In the genomic region with DNA sequence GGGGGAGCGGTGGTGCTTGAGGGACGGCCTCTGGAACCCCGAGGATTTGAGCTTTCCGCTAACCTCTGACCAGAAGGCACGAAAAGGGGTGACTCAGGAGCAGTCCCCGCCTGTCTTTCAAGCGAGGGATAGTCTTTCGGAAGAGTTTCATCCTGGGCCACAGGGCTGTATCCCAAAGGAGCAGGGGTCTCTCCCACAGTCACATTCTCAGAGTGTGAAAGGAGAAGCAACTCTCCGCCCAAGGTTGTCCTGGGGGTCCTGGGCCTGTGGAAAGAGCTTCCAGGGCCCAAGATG, we compare ENCODE assay signal across 8 cellular contexts. TPM values are rescaled to one million over a fixed set of nuclear protein-coding genes. Genes with fewer than 3 reads are reported as not detected.
DNase-seq lines count a peak whose midpoint lies in the region; ATAC-seq and TF ChIP-seq lines count a peak whose summit lies in the region.

No MANE protein-coding gene starts in this region.

- 57 to 60% methylated on average over 9 of the region's 9 CpGs for WGBS in heart right ventricle, 2 donors

- TF ChIP-seq POLR2A in breast epithelium (IDR thresholded peaks at IDR 0.05) = no peak
- TF ChIP-seq POLR2A in uterus (IDR thresholded peaks at IDR 0.05) = no peak

- H3K4me3 ChIP-seq in heart right ventricle (peak overlapping the region in 9 of 10 donors; percentile 34 to 93 (median 68)), breast epithelium (peak overlapping the region; percentile 52 to 95 (median 78)), mononuclear cell (ENCODE audit: low read length) (peak overlapping the region; percentile 23), uterus (peak overlapping the region; percentile 37 to 62), BE2C (ENCODE audit: low read depth, low read length) (no peak overlapping the region)

- TF ChIP-seq CTCF in heart right ventricle (IDR thresholded peaks at IDR 0.05) (no peak), breast epithelium (IDR thresholded peaks at IDR 0.05) (no peak), uterus (IDR thresholded peaks at IDR 0.05) (no peak), BE2C (IDR thresholded peaks at IDR 0.05; ENCODE audit: low read depth, low read length) (no peak)

- H3K27ac ChIP-seq in heart right ventricle = peak overlapping the region in 7 of 10 donors; percentile 64 to 95 (median 89)
- peak overlapping the region; percentile 92 to 94 for H3K27ac ChIP-seq in breast epithelium
- H3K27ac ChIP-seq in uterus = peak overlapping the region; percentile 68 to 74

- intact Hi-C loops in heart right ventricle (cut with DNase I) (loop anchor here in 7 of 10 donors (1.0 to 5.0 kb wide), 7 partner anchors 50 to 115 kb away; partner anchors contain the start of genes PARP3 (in 1 of the 7) and RRP9 (in 1 of the 7)), left cardiac atrium (cut with DNase I) (loop anchor here (5.0 kb wide), 2 partner anchors 55 to 65 kb away; no protein-coding TSS in a partner anchor), breast epithelium (cut with DNase I; ENCODE audit: low total_unique reads) (loop anchor here (5.0 to 10.0 kb wide), 2 partner anchors 53 to 95 kb away; partner anchors contain the start of gene POC1A), uterus (cut with DNase I; ENCODE audit: low total_unique reads) (no loop called here)

- no peaks in the 10 kb centered on the region for H3K9me3 ChIP-seq in heart right ventricle
- H3K9me3 ChIP-seq in breast epithelium = no peaks in the 10 kb centered on the region
- H3K9me3 ChIP-seq in mononuclear cell (ENCODE audit: low read depth, low read length) = no peaks in the 10 kb centered on the region
- no peaks in the 10 kb centered on the region for H3K9me3 ChIP-seq in uterus
- H3K9me3 ChIP-seq in BE2C = no peaks in the 10 kb centered on the region

- DNase-seq in heart right ventricle = no peak
- no peak for DNase-seq in left cardiac atrium
- no peak for DNase-seq in breast epithelium (ENCODE audit: low spot score in 2 of 2)
- no peak for DNase-seq in uterus
- DNase-seq in BE2C = no peak
- DNase-seq in stimulated activated CD8-positive, alpha-beta memory T cell treated with anti-CD3 and anti-CD28 coated beads, Interleukin-4, amount 100 ng/mL, for 48 hours = no peak
- no peak for DNase-seq in NCI-H128 (lab: John Stamatoyannopoulos, UW; ENCODE audit: unreplicated experiment)

- H3K36me3 ChIP-seq in heart right ventricle (peaks cover 0 to 14% (median 0%) of the 10 kb centered on the region in 9 donors), breast epithelium (no peaks in the 10 kb centered on the region), uterus (no peaks in the 10 kb centered on the region), BE2C (peaks cover 14% of the 10 kb centered on the region)

- ATAC-seq in heart right ventricle (no peak), left cardiac atrium (no peak)

- H3K4me1 ChIP-seq in heart right ventricle (peaks cover 7 to 58% (median 34%) of the 10 kb centered on the region in 9 donors), breast epithelium (peaks cover 10 to 22% of the 10 kb centered on the region in 2 donors), mononuclear cell (ENCODE audit: insufficient read depth, low read length) (peaks cover 59% of the 10 kb centered on the region), uterus (peaks cover 0 to 22% of the 10 kb centered on the region in 2 donors), BE2C (peaks cover 11% of the 10 kb centered on the region)

- H3K27me3 ChIP-seq in heart right ventricle (no peaks in the 10 kb centered on the region), breast epithelium (no peaks in the 10 kb centered on the region), mononuclear cell (ENCODE audit: insufficient read depth, low read length) (no peaks in the 10 kb centered on the region), uterus (no peaks in the 10 kb centered on the region), BE2C (no peaks in the 10 kb centered on the region)

RNA-seq across cellular contexts. Expression of gene DUSP7, which starts 1.4 kb away (rescaled TPM):
- 10 to 100 TPM; 11.3 to 29.7 (median 15.8) TPM for total RNA-seq in heart right ventricle
- polyA plus RNA-seq in heart right ventricle = 10 to 100 TPM; 10.4 to 19.2 TPM
- 10 to 100 TPM; 24.6 to 39.3 TPM for total RNA-seq in left cardiac atrium
- total RNA-seq in breast epithelium = 10 to 100 TPM in 1 of 3 donors, 1 to 10 TPM in 2; 7.0 to 11.1 (median 8.6) TPM
- 7.0 TPM for total RNA-seq in mononuclear cell
- total RNA-seq in uterus = 10 to 100 TPM in 3 of 4 donors, 1 to 10 TPM in 1; 5.6 to 39.1 (median 12.3) TPM
- polyA plus RNA-seq in BE2C (2012; ENCODE audit: insufficient read depth, insufficient read length, low read depth) = 56.0 TPM
